9 cellular contexts compared by ENCODE assay signal in the genomic region with DNA sequence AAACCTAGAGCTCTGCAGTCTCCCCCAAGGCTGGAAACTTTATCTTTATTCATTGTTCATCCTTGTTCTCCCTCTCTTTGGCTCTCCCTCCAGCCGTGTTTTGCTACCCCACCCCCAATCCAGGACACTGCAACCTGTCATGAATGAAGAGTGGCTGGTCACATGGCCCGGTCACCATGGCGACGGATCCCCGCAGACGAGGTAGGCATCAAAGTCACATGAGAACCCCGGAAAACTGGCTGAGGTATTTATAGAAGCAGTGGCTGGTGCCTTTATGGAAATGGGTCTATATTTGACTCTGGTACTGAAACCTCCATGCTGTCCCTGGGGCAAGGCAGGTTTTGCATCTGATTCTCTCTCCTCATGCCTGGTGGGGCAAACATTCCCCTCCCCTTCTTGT. TPM values are rescaled to one million over a fixed set of nuclear protein-coding genes. Genes with fewer than 3 reads are reported as not detected.
A peak's percentile ranks its signal among the peaks of the same experiment; 100 is the strongest.
DNase-seq lines count a peak whose midpoint lies in the region; ATAC-seq, FAIRE-seq and TF ChIP-seq lines count a peak whose summit lies in the region.
"Had no signal": no experiment of that assay in that cellular context is flagged by ENCODE, and none has a peak within 500 bp of the region (broad histone marks: within the 10 kb centered on the region; RNA-seq: fewer than 3 reads in every experiment).

No MANE protein-coding gene starts in this region.

- ATAC-seq in K562: no peak
- ATAC-seq in GM21360 (IDR thresholded peaks at IDR 0.05; ENCODE audit: unreplicated experiment): no peak
- no peak for ATAC-seq in HG03097 (IDR thresholded peaks at IDR 0.05; ENCODE audit: low FRiP score, unreplicated experiment)

- intact Hi-C loops in K562 (cut with micrococcal nuclease): no loop called here

- no peak for TF ChIP-seq POLR2A in K562 (conservative IDR thresholded peaks at IDR 0.05)

- no peak for TF ChIP-seq EP300 in K562 (IDR thresholded peaks at IDR 0.05; ENCODE audit: low read length)

- H3K9ac ChIP-seq in HUES64 (ENCODE audit: low read depth, low read length) (no peak overlapping the region), K562 (ENCODE audit: insufficient read depth in 1 of 2, low read depth in 2 of 2, low read length in 2 of 2) (no peak overlapping the region)

- H4K20me1 ChIP-seq in K562 (replicated peaks; ENCODE audit: control insufficient read depth, insufficient read depth, low read length): no peaks in the 10 kb centered on the region; the same call in none of the 2 replicates

- H3K79me2 ChIP-seq in K562 (ENCODE audit: control insufficient read depth, insufficient read depth, low read length): no peaks in the 10 kb centered on the region

- no peak overlapping the region for H3K4me2 ChIP-seq in K562 (ENCODE audit: insufficient read depth, low read length)

- WGBS in HUES64: 15% methylated on average over 7 of the region's 7 CpGs
- WGBS in K562 (ENCODE audit: insufficient coverage, low coverage, missing lambda C conversion rate): 0% methylated on average over 7 of the region's 7 CpGs

- H3K36me3 ChIP-seq in HUES64 (ENCODE audit: insufficient read depth, low read length): no peaks in the 10 kb centered on the region
- H3K36me3 ChIP-seq in K562 (ENCODE audit: control insufficient read depth, insufficient read depth, low read length): no peaks in the 10 kb centered on the region

- BruUV-seq in K562 (replicated peaks; lab: Mats Ljungman, UMichigan): no TSS peak

- H3K4me3 ChIP-seq in HUES64 (ENCODE audit: low read length): peak overlapping the region; percentile 36; the same call in 1 of the 2 replicates
- H3K4me3 ChIP-seq in K562: no peak overlapping the region

- H3K27me3 ChIP-seq in HUES64 (ENCODE audit: insufficient read depth, low read length): 0 out of 2 replicates have a peak, but pooled peaks cover 5% of the 10 kb centered on the region
- peaks cover 26 to 48% of the 10 kb centered on the region in 2 experiments; a peak in 4 of 5 replicates for H3K27me3 ChIP-seq in K562 (ENCODE audit: control insufficient read depth in 2 of 2, insufficient read depth in 2 of 2, low read length in 2 of 2)

- POLR2A ChIA-PET in K562 (lab: Yijun Ruan, JAX): no interaction called here
- POLR2A ChIA-PET in RWPE1 (lab: Yijun Ruan, JAX; ENCODE audit: low non-redundant PET): no interaction called here

- TF ChIP-seq CTCF in K562 (IDR thresholded peaks at IDR 0.05 in 2 of 3, conservative IDR thresholded peaks at IDR 0.05 in 1 of 3; ENCODE audit: insufficient read depth in 2 of 3, low read depth in 1 of 3, low read length in 3 of 3): no peak
- no peak for TF ChIP-seq CTCF in RWPE1 (conservative IDR thresholded peaks at IDR 0.05; ENCODE audit: low read depth)

- no peak overlapping the region for H3K27ac ChIP-seq in HUES64 (ENCODE audit: low read depth, low read length)
- no peak overlapping the region for H3K27ac ChIP-seq in K562 (ENCODE audit: extremely low read depth, low read depth, low read length)
- no peak overlapping the region for H3K27ac ChIP-seq in RWPE1

- DNase-seq in NCI-H2196 (lab: John Stamatoyannopoulos, UW; ENCODE audit: unreplicated experiment) (peak; percentile 92), K562 (ENCODE audit: extremely low read depth in 1 of 4, low spot score in 3 of 4) (peak in 2 of 4 experiments; percentile 28 to 33), nucleus accumbens (lab: John Stamatoyannopoulos, UW) (peak in 51 of 56 donors; percentile 5 to 91 (median 63)), RWPE1 (ENCODE audit: low spot score) (no peak)
- no peak for DNase-seq in activated CD8-positive, alpha-beta memory T cell treated with anti-CD3 and anti-CD28 coated beads for 24 hours
- DNase-seq: IMR-90 had no signal

- TF ChIP-seq RAD21 in K562 (CRISPR knock-in tag; conservative IDR thresholded peaks at IDR 0.05 in 1 of 2, IDR thresholded peaks at IDR 0.05 in 1 of 2): no peak

- no peak for FAIRE-seq in K562 (lab: Jason Lieb, UNC)

- H2AFZ ChIP-seq in K562 (ENCODE audit: low read depth, low read length): no peak overlapping the region

- in situ Hi-C loops in K562 (cut with MboI): no loop called here

- H3K4me1 ChIP-seq in HUES64 (ENCODE audit: insufficient read depth, low read length) (peaks cover 19% of the 10 kb centered on the region), K562 (replicated peaks in 1 of 2; ENCODE audit: control insufficient read depth in 2 of 2, insufficient read depth in 2 of 2, low read length in 2 of 2) (no peaks in the 10 kb centered on the region)

- H3K9me3 ChIP-seq in HUES64 (ENCODE audit: insufficient read depth, low read depth, low read length) (no peaks in the 10 kb centered on the region), K562 (replicated peaks; ENCODE audit: control insufficient read depth, insufficient read depth, low read depth, low read length) (no peaks in the 10 kb centered on the region)

- H3K9me1 ChIP-seq in K562 (ENCODE audit: control insufficient read depth, insufficient read depth, low read length): no peaks in the 10 kb centered on the region

- CTCF ChIA-PET in K562 (lab: Yijun Ruan, JAX; ENCODE audit: low intra/inter-chr PET ratio): no interaction called here
- CTCF ChIA-PET in RWPE1 (lab: Yijun Ruan, JAX): interaction anchor here (0.6 kb wide), 1 partner anchor 83 kb away, joined by 6 read pairs; no protein-coding TSS in a partner anchor

TF ChIP-seq in K562, 482 proteins besides CTCF, POLR2A, EP300 and RAD21 (continues in another document):
- TF ChIP-seq ZNF778 (CRISPR knock-in tag; IDR thresholded peaks at IDR 0.05) (no peak), ZFX (CRISPR knock-in tag; IDR thresholded peaks at IDR 0.05) (no peak), MEF2D (tag; conservative IDR thresholded peaks at IDR 0.05; ENCODE audit: low read depth) (0 out of 2 replicates have a peak, but pooled peaks have one; percentile 39), PCBP1 (IDR thresholded peaks at IDR 0.05; ENCODE audit: low read depth, low read length, poor library complexity, severe bottlenecking) (no peak), RFX1 (IDR thresholded peaks at IDR 0.05) (peak; percentile 82)
- TF ChIP-seq, protein P1, sequence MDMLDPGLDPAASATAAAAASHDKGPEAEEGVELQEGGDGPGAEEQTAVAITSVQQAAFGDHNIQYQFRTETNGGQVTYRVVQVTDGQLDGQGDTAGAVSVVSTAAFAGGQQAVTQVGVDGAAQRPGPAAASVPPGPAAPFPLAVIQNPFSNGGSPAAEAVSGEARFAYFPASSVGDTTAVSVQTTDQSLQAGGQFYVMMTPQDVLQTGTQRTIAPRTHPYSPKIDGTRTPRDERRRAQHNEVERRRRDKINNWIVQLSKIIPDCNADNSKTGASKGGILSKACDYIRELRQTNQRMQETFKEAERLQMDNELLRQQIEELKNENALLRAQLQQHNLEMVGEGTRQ (CRISPR knock-in tag; IDR thresholded peaks at IDR 0.05): peak; percentile 77
- TF ChIP-seq, protein P2, sequence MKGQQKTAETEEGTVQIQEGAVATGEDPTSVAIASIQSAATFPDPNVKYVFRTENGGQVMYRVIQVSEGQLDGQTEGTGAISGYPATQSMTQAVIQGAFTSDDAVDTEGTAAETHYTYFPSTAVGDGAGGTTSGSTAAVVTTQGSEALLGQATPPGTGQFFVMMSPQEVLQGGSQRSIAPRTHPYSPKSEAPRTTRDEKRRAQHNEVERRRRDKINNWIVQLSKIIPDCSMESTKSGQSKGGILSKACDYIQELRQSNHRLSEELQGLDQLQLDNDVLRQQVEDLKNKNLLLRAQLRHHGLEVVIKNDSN (CRISPR knock-in tag; IDR thresholded peaks at IDR 0.05): peak; percentile 55

RNA-seq across cellular contexts. Expression of a gene that starts 13.4 kb away (rescaled TPM):
- polyA plus RNA-seq in HUES64 (2013, experiment 1 of 2): 0.20 TPM
- polyA plus RNA-seq in HUES64 (2013, experiment 2 of 2): 0.06 TPM
- not detected in 2 replicates for total RNA-seq in K562 (2011; cell fraction: chromatin; rRNA removed; ENCODE audit: low replicate concordance)
- total RNA-seq in K562 (2011; cell fraction: nucleolus; rRNA removed): not detected in 2 replicates
- total RNA-seq in K562 (2011; cell fraction: nucleoplasm; rRNA removed): not detected in 2 replicates
- not detected in 2 replicates for total RNA-seq in K562 (2014; rRNA removed)
- total RNA-seq in K562 (2014; rRNA removed; fragmentation: Illumina TruSeq; extraction: Trizol): not detected in 2 replicates
- total RNA-seq in K562 (2015; rRNA removed; fragmentation: Illumina TruSeq; extraction: Trizol): not detected in 2 replicates
- not detected in 2 replicates for total RNA-seq in K562 (2021)
- not detected in 2 replicates for polyA plus RNA-seq in K562 (2011; rRNA removed)
- not detected in 2 replicates for polyA plus RNA-seq in K562 (2011; cell fraction: cytosol; rRNA removed)
- not detected in 2 replicates for polyA plus RNA-seq in K562 (2011; cell fraction: nucleus; rRNA removed)
- polyA plus RNA-seq in K562 (2012): not detected in 2 replicates
- polyA plus RNA-seq in K562 (2014; fragmentation: Illumina TruSeq; extraction: Trizol): not detected in 2 replicates
- not detected for polyA plus RNA-seq in K562 (2014; fragmentation: Nextera tagmentation; extraction: Ambion mirVana)
- not detected in 2 replicates for polyA plus RNA-seq in K562 (2014; rRNA removed)
- polyA minus RNA-seq in K562 (2011; rRNA and poly(A)+ RNA removed): not detected in 2 replicates
- polyA minus RNA-seq in K562 (2011; cell fraction: cytosol; rRNA and poly(A)+ RNA removed): not detected in 2 replicates
- not detected in 2 replicates for polyA minus RNA-seq in K562 (2011; cell fraction: nucleus; rRNA and poly(A)+ RNA removed)

RNA-seq across cellular contexts. Expression of a gene that starts 24.7 kb away (rescaled TPM):
- not detected for polyA plus RNA-seq in HUES64 (2013, experiment 1 of 2)
- polyA plus RNA-seq in HUES64 (2013, experiment 2 of 2): not detected
- not detected in 2 replicates for total RNA-seq in K562 (2011; cell fraction: chromatin; rRNA removed; ENCODE audit: low replicate concordance)
- not detected in 2 replicates for total RNA-seq in K562 (2011; cell fraction: nucleolus; rRNA removed)
- not detected in 2 replicates for total RNA-seq in K562 (2011; cell fraction: nucleoplasm; rRNA removed)
- total RNA-seq in K562 (2014; rRNA removed) (not detected in 2 replicates), K562 (2014; rRNA removed; fragmentation: Illumina TruSeq; extraction: Trizol) (not detected in 2 replicates), K562 (2015; rRNA removed; fragmentation: Illumina TruSeq; extraction: Trizol) (not detected in 2 replicates), K562 (2021) (not detected in 2 replicates)
- polyA plus RNA-seq in K562 (2011; rRNA removed) (0.05 TPM in 1 of 2 replicates, not detected in the other), K562 (2014; fragmentation: Illumina TruSeq; extraction: Trizol) (not detected in 2 replicates), K562 (2014; fragmentation: Nextera tagmentation; extraction: Ambion mirVana) (not detected), K562 (2014; rRNA removed) (not detected in 2 replicates)
- 0.03 TPM in 1 of 2 replicates, not detected in the other for polyA plus RNA-seq in K562 (2011; cell fraction: cytosol; rRNA removed)
- 0.07 and 0.09 TPM in 2 replicates for polyA plus RNA-seq in K562 (2011; cell fraction: nucleus; rRNA removed)
- polyA plus RNA-seq in K562 (2012): 0.07 and 1.3 TPM in 2 replicates
- polyA minus RNA-seq in K562 (2011; rRNA and poly(A)+ RNA removed): not detected in 2 replicates
- polyA minus RNA-seq in K562 (2011; cell fraction: cytosol; rRNA and poly(A)+ RNA removed): not detected in 2 replicates
- 0.22 TPM in 1 of 2 replicates, not detected in the other for polyA minus RNA-seq in K562 (2011; cell fraction: nucleus; rRNA and poly(A)+ RNA removed)
- total RNA-seq: IMR-90 had no signal
- polyA plus RNA-seq: IMR-90 had no signal

Comparison
In these comparisons a context has a peak if more than half of its experiments do, and no peak if none do; other contexts are left out.
1. DNase-seq: peak in NCI-H2196 (single experiment) and nucleus accumbens (51 of 56); none in RWPE1 (single experiment) and activated CD8-positive, alpha-beta memory T cell treated with anti-CD3 and anti-CD28 coated beads for 24 hours (single experiment).